ENCODE assay signal across 1 cellular context in genomic region chr20:46702447-46703203, GRCh38.
A peak's percentile ranks its signal among the peaks of the same experiment; 100 is the strongest.
TF ChIP-seq lines count a peak whose summit lies in the region.

No MANE protein-coding gene starts in this region.

TF ChIP-seq in HepG2, 621 proteins besides CTCF, POLR2A, EP300 and RAD21:
- TF ChIP-seq NFKB2 (CRISPR knock-in tag; IDR thresholded peaks at IDR 0.05; ENCODE audit: borderline replicate concordance) (0 out of 2 replicates have a peak, but pooled peaks have one; percentile 27), ZXDC (CRISPR knock-in tag; IDR thresholded peaks at IDR 0.05) (no peak), ZBTB40 (IDR thresholded peaks at IDR 0.05) (peak; percentile 83), ZBTB40 (CRISPR knock-in tag; IDR thresholded peaks at IDR 0.05) (peak; percentile 99), FOSL2 (CRISPR knock-in tag; IDR thresholded peaks at IDR 0.05) (peak; percentile 49; the same call in 1 of the 2 replicates), ZMYM3 (CRISPR knock-in tag; IDR thresholded peaks at IDR 0.05) (peak; percentile 8; the same call in 1 of the 2 replicates), YEATS4 (CRISPR knock-in tag; IDR thresholded peaks at IDR 0.05; ENCODE audit: borderline replicate concordance) (0 out of 2 replicates have a peak, but pooled peaks have one; percentile 49), MIER2 (CRISPR knock-in tag; IDR thresholded peaks at IDR 0.05) (no peak), ZNF121 (CRISPR knock-in tag; IDR thresholded peaks at IDR 0.05) (peak; percentile 44; the same call in 1 of the 2 replicates), THAP9 (CRISPR knock-in tag; IDR thresholded peaks at IDR 0.05; ENCODE audit: borderline replicate concordance) (0 out of 2 replicates have a peak, but pooled peaks have one; percentile 36), E2F2 (CRISPR knock-in tag; IDR thresholded peaks at IDR 0.05; ENCODE audit: borderline replicate concordance) (0 out of 2 replicates have a peak, but pooled peaks have one; percentile 45), ZNF501 (CRISPR knock-in tag; IDR thresholded peaks at IDR 0.05) (no peak), ZNF180 (CRISPR knock-in tag; IDR thresholded peaks at IDR 0.05; ENCODE audit: borderline replicate concordance, low read depth) (peak; percentile 88; the same call in 1 of the 2 replicates), TFAP4 (IDR thresholded peaks at IDR 0.05; ENCODE audit: borderline replicate concordance, low read depth) (peak; percentile 45; the same call in 1 of the 2 replicates)
